Comparison of ENCODE assay signal across 8 cellular contexts in genomic region chr6:26087284-26088115, GRCh38. TPM values are rescaled to one million over a fixed set of nuclear protein-coding genes. Genes with fewer than 3 reads are reported as not detected.
DNase-seq lines count a peak whose midpoint lies in the region; ATAC-seq and TF ChIP-seq lines count a peak whose summit lies in the region.

Gene HFE (plus strand): TSS chr6:26087429. CDS start chr6:26087441, 12 bp downstream.

- H3K4me1 Mint-ChIP-seq in activated B cell treated with CpG ODN at 0.5 μM for 24 hours = peaks cover 43% of the 10 kb centered on the region

- H3K9me3 Mint-ChIP-seq in activated B cell treated with CpG ODN at 0.5 μM for 24 hours = peaks cover under 1% of the 10 kb centered on the region

- H3K27me3 Mint-ChIP-seq in activated B cell treated with CpG ODN at 0.5 μM for 24 hours = no peaks in the 10 kb centered on the region

- intact Hi-C loops in activated B cell treated with CpG ODN at 0.5 μM for 24 hours (cut with micrococcal nuclease) = no loop called here
- intact Hi-C loops in left lung (cut with DNase I) = no loop called here

- H3K27ac ChIP-seq in C4-2B = peak within 1 kb of the TSS; percentile 68
- H3K27ac ChIP-seq in left lung = peak within 1 kb of the TSS; percentile 88 to 94

- H3K36me3 ChIP-seq in left lung = no peaks in the 10 kb centered on the region

- peak within 1 kb of the TSS; percentile 89 for H3K4me3 Mint-ChIP-seq in activated B cell treated with CpG ODN at 0.5 μM for 24 hours

- H3K27me3 ChIP-seq in left lung = no peaks in the 10 kb centered on the region

- TF ChIP-seq CTCF in C4-2B (conservative IDR thresholded peaks at IDR 0.05) (no peak), activated B cell treated with CpG ODN at 0.5 μM for 24 hours (IDR thresholded peaks at IDR 0.05) (no peak), left lung (IDR thresholded peaks at IDR 0.05) (no peak)

- CTCF ChIA-PET in activated B cell treated with CpG ODN at 0.5 μM for 24 hours (lab: Charles Lee) = interaction anchor here (1.0 to 15.0 kb wide), 3 partner anchors 10 to 1685 kb away, joined by 3 to 349 read pairs (median 35); no protein-coding TSS in a partner anchor

- H3K27ac Mint-ChIP-seq in activated B cell treated with CpG ODN at 0.5 μM for 24 hours = peak within 1 kb of the TSS; percentile 82

- H3K36me3 Mint-ChIP-seq in activated B cell treated with CpG ODN at 0.5 μM for 24 hours (ENCODE audit: low read depth) = no peaks in the 10 kb centered on the region

- H3K4me3 ChIP-seq in left lung = peak within 1 kb of the TSS; percentile 64 to 65

- POLR2A ChIA-PET in activated B cell treated with CpG ODN at 0.5 μM for 24 hours (lab: Charles Lee) = interaction anchor here (0.6 to 2.9 kb wide), 22 partner anchors 10 to 1806 kb away, joined by 3 to 35 read pairs (median 6); a partner anchor contains a TSS

- H3K9me3 ChIP-seq in left lung = no peaks in the 10 kb centered on the region

- peak; percentile 46 for DNase-seq in activated B cell treated with CpG ODN at 0.5 μM for 24 hours
- peak; percentile 68 for DNase-seq in dermis blood vessel endothelial cell
- peak; percentile 68 to 87 for DNase-seq in left lung
- DNase-seq in stimulated activated CD8-positive, alpha-beta memory T cell treated with anti-CD3 and anti-CD28 coated beads, Interleukin-12 subunit alpha, Interleukin-12 subunit beta, amount 100 ng/mL, for 4 hours (ENCODE audit: low read depth) = peak; percentile 6
- DNase-seq in GF-D8 (lab: John Stamatoyannopoulos, UW) = no peak

- ATAC-seq in HG03432 (IDR thresholded peaks at IDR 0.05; ENCODE audit: unreplicated experiment) = peak; percentile 43
- ATAC-seq in activated B cell treated with CpG ODN at 0.5 μM for 24 hours (ENCODE audit: low read depth) = peak; percentile 69
- peak; percentile 90 for ATAC-seq in left lung
- ATAC-seq in GM19452 (IDR thresholded peaks at IDR 0.05; ENCODE audit: unreplicated experiment) = no peak

- H3K4me1 ChIP-seq in left lung = peaks cover 10 to 22% of the 10 kb centered on the region in 2 donors

RNA-seq across cellular contexts. Expression of gene HFE, which starts in this region (rescaled TPM):
- total RNA-seq in activated B cell treated with CpG ODN at 0.5 μM for 24 hours = 0.98 and 1.1 TPM in 2 replicates
- 2.2 and 6.2 TPM in 2 replicates for total RNA-seq in dermis blood vessel endothelial cell
- 10 to 100 TPM; 11.8 to 12.7 TPM for total RNA-seq in left lung
